ENCODE assay signal across 22 cellular contexts in genomic region chr6:157479464-157480303, GRCh38.
"Had no signal": no experiment of that assay in that cellular context is flagged by ENCODE, and none has a peak within 500 bp of the region (broad histone marks: within the 10 kb centered on the region; RNA-seq: fewer than 3 reads in every experiment).

No MANE protein-coding gene starts in this region.

- FAIRE-seq: astrocyte, small intestine, TTC549 had no signal

- H3K4me3 ChIP-seq: cardiac muscle cell, gastroesophageal sphincter, testis, upper lobe of left lung had no signal

- H3K4me3 Mint-ChIP-seq: activated B cell treated with CpG ODN at 0.5 μM for 24 hours; activated naive CD4-positive, alpha-beta T cell treated with anti-CD3 and anti-CD28 coated beads, Interleukin-2, amount 10 ng/mL, durations not matched to agents 7 days and 5 days; activated T-helper 17 cell treated with anti-CD3 and anti-CD28 coated beads, Interleukin-2, amount 50 U/mL, for 72 hours; endodermal cell; memory B cell; natural killer cell; stimulated activated naive CD8-positive, alpha-beta T cell treated with anti-CD3 and anti-CD28 coated beads, Interleukin-15, Interleukin-2, amounts not matched to agents 100 ng/mL and 50 ng/mL, for 24 hours; T-helper 1 cell treated with Interleukin-12 subunit alpha and Interleukin-12 subunit beta and Interleukin-4 antibody, amounts not matched to agents 30 μg/mL and 1 μg/mL, for 36 hours had no signal

- H3K36me3 Mint-ChIP-seq: natural killer cell had no signal

- H3K9me3 Mint-ChIP-seq: activated naive CD4-positive, alpha-beta T cell treated with anti-CD3 and anti-CD28 coated beads, Interleukin-2, amount 10 ng/mL, durations not matched to agents 7 days and 5 days; activated T-helper 17 cell treated with anti-CD3 and anti-CD28 coated beads, Interleukin-2, amount 50 U/mL, for 72 hours; endodermal cell; memory B cell; stimulated activated naive CD8-positive, alpha-beta T cell treated with anti-CD3 and anti-CD28 coated beads, Interleukin-15, Interleukin-2, amounts not matched to agents 100 ng/mL and 50 ng/mL, for 24 hours had no signal

- H3K36me3 ChIP-seq: cardiac muscle cell, gastroesophageal sphincter, upper lobe of left lung had no signal

- H3K27me3 Mint-ChIP-seq: activated B cell treated with CpG ODN at 0.5 μM for 24 hours, memory B cell had no signal

- H3K4me1 Mint-ChIP-seq: endodermal cell had no signal

- H3K27ac ChIP-seq: cardiac muscle cell, gastroesophageal sphincter, testis, upper lobe of left lung had no signal

- H3K27me3 ChIP-seq: cardiac muscle cell, gastroesophageal sphincter, testis, upper lobe of left lung had no signal

- H3K27ac Mint-ChIP-seq: activated B cell treated with CpG ODN at 0.5 μM for 24 hours; activated naive CD4-positive, alpha-beta T cell treated with anti-CD3 and anti-CD28 coated beads, Interleukin-2, amount 10 ng/mL, durations not matched to agents 7 days and 5 days; activated T-helper 17 cell treated with anti-CD3 and anti-CD28 coated beads, Interleukin-2, amount 50 U/mL, for 72 hours; endodermal cell; memory B cell; natural killer cell; stimulated activated naive CD8-positive, alpha-beta T cell treated with anti-CD3 and anti-CD28 coated beads, Interleukin-15, Interleukin-2, amounts not matched to agents 100 ng/mL and 50 ng/mL, for 24 hours; T-helper 1 cell treated with Interleukin-12 subunit alpha and Interleukin-12 subunit beta and Interleukin-4 antibody, amounts not matched to agents 30 μg/mL and 1 μg/mL, for 36 hours had no signal

- DNase-seq: activated B cell treated with CpG ODN at 0.5 μM for 24 hours; activated CD4-positive, alpha-beta T cell treated with anti-CD3 and anti-CD28 coated beads, Interleukin-2, amount 50 U/mL, for 1 hour; activated naive CD4-positive, alpha-beta T cell treated with anti-CD3 and anti-CD28 coated beads, Interleukin-2, amount 10 ng/mL, durations not matched to agents 7 days and 5 days; activated T-cell treated with anti-CD3 and anti-CD28 coated beads for 4 hours; endodermal cell; erythroblast; left colon; natural killer cell; right cardiac atrium; small intestine; stimulated activated CD4-positive, alpha-beta T cell treated with anti-CD3 and anti-CD28 coated beads, Interleukin-4, amount 100 ng/mL, for 4 hours; stimulated activated CD8-positive, alpha-beta memory T cell treated with anti-CD3 and anti-CD28 coated beads, Interleukin-4, amount 100 ng/mL, for 48 hours; testis; upper lobe of left lung had no signal
